ENCODE assay signal across 1 cellular context in the genomic region with DNA sequence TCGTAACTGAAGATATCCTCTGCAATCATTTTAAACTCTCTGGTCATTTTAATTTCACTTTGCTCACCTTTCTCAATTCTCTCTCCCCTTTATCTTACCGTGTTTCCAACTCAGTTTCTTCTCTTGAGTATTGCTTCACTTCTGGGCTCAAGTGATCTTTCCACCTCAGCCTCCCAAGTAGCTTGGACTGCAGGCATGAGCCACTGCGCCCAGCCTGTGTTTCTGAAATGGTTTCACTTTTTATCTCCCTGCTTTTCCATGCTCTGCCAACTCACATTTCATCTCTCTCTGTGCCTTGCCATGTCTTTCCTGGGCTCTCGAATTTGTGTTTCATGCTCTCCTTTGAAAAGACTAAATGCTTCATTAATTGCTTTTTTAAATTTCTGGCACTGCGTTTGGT.
TF ChIP-seq lines count a peak whose summit lies in the region.

No MANE protein-coding gene starts in this region.

TF ChIP-seq in HepG2, 621 proteins besides CTCF, POLR2A, EP300 and RAD21:
- TF ChIP-seq ZNF547 (CRISPR knock-in tag; IDR thresholded peaks at IDR 0.05) (no peak), FOXK1 (CRISPR knock-in tag; IDR thresholded peaks at IDR 0.05; ENCODE audit: borderline replicate concordance, low read depth) (no peak), ZNF232 (CRISPR knock-in tag; IDR thresholded peaks at IDR 0.05; ENCODE audit: borderline replicate concordance) (no peak)
